ENCODE assay signal across 9 cellular contexts in the genomic region with DNA sequence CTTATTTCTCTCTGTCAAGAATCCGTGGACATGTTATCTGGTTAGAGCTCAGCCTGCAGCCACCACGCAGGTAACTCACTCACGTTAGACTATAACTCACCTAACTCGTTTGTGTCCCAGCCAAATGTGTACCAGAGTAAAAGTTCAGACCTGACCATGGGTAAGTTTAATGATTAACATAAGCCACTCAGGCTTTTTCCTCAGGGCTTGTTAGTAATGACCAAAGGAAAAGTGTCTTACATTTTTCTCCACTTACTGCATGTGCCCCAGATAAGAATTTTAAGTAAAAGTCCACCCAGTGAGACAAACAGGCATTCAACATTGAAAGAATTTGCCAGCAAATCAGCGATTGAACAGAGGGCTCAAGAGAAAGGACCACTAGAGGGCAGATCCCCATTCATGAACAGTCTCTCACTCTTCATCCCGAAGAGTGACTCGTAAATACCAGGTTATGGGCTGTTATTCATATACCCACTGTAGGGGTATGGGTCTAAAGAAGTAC. TPM values are rescaled to one million over a fixed set of nuclear protein-coding genes. Genes with fewer than 3 reads are reported as not detected.
DNase-seq lines count a peak whose midpoint lies in the region; ATAC-seq, FAIRE-seq and TF ChIP-seq lines count a peak whose summit lies in the region.
"Had no signal": no experiment of that assay in that cellular context is flagged by ENCODE, and none has a peak within 500 bp of the region (broad histone marks: within the 10 kb centered on the region; RNA-seq: fewer than 3 reads in every experiment).

A gene with protein sequence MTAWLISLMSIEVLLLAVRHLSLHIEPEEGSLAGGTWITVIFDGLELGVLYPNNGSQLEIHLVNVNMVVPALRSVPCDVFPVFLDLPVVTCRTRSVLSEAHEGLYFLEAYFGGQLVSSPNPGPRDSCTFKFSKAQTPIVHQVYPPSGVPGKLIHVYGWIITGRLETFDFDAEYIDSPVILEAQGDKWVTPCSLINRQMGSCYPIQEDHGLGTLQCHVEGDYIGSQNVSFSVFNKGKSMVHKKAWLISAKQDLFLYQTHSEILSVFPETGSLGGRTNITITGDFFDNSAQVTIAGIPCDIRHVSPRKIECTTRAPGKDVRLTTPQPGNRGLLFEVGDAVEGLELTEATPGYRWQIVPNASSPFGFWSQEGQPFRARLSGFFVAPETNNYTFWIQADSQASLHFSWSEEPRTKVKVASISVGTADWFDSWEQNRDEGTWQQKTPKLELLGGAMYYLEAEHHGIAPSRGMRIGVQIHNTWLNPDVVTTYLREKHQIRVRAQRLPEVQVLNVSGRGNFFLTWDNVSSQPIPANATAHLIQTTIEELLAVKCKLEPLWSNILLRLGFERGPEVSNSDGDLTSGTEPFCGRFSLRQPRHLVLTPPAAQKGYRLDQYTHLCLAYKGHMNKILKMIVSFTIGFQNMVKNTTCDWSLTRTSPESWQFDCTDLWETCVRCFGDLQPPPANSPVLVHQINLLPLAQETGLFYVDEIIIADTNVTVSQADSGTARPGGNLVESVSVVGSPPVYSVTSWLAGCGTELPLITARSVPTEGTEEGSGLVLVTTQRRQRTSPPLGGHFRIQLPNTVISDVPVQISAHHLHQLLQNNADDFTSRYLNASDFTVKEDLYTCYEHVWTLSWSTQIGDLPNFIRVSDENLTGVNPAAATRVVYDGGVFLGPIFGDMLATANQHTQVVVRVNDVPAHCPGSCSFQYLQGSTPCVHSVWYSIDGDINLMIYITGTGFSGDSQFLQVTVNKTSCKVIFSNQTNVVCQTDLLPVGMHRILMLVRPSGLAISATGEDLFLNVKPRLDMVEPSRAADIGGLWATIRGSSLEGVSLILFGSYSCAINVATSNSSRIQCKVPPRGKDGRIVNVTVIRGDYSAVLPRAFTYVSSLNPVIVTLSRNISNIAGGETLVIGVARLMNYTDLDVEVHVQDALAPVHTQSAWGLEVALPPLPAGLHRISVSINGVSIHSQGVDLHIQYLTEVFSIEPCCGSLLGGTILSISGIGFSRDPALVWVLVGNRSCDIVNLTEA (N-terminal part only) (minus strand): TSS at position 116 of the 502 bp plus-strand sequence. CDS start 2,680 bp downstream, outside the sequence.

- H3K4me1 ChIP-seq in adipocyte (ENCODE audit: control insufficient read depth, insufficient read depth, low read length) (no peaks in the 10 kb centered on the region), aorta (ENCODE audit: control insufficient read depth in 1 of 2, insufficient read depth in 2 of 2, low read length in 2 of 2) (no peaks in the 10 kb centered on the region)
- H3K4me1 ChIP-seq in CD8-positive, alpha-beta T cell (ENCODE audit: insufficient read depth, low read length) = no peaks in the 10 kb centered on the region

- no peak for FAIRE-seq in D721Med (lab: Jason Lieb, UNC)

- H3K9me3 ChIP-seq in adipocyte (ENCODE audit: control insufficient read depth, low read length) (no peaks in the 10 kb centered on the region), aorta (ENCODE audit: control insufficient read depth, low read length) (no peaks in the 10 kb centered on the region)
- H3K9me3 ChIP-seq in CD8-positive, alpha-beta T cell (ENCODE audit: low read length) = no peaks in the 10 kb centered on the region

- TF ChIP-seq CTCF in D721Med (IDR thresholded peaks at IDR 0.05; ENCODE audit: insufficient read depth, missing control alignments) = peak; percentile 16
- TF ChIP-seq CTCF in CD8-positive, alpha-beta T cell (IDR thresholded peaks at IDR 0.05) = no peak

- H3K27ac Mint-ChIP-seq in CD8-positive, alpha-beta T cell = no peak within 1 kb of the TSS

- DNase-seq in D721Med (ENCODE audit: insufficient read length, low spot score) (no peak), adipocyte (ENCODE audit: low read depth) (peak; percentile 18), lung microvascular endothelial cell (ENCODE audit: low read depth in 2 of 2) (peak; percentile 22 to 36), cerebellum (ENCODE audit: low spot score) (no peak), aorta (no peak)
- no peak for DNase-seq in CD8-positive, alpha-beta T cell
- DNase-seq: effector CD4-positive, alpha-beta T cell had no signal

- intact Hi-C loops in CD8-positive, alpha-beta T cell (cut with DNase I, micrococcal nuclease) = no loop called here
- intact Hi-C loops in aorta (cut with DNase I) = no loop called here

- H3K27me3 ChIP-seq in adipocyte (replicated peaks; ENCODE audit: control insufficient read depth, insufficient read depth, low read length) (peaks cover 16% of the 10 kb centered on the region), aorta (ENCODE audit: control insufficient read depth in 1 of 2, insufficient read depth in 2 of 2, low read length in 1 of 2) (no peaks in the 10 kb centered on the region)
- no peaks in the 10 kb centered on the region for H3K27me3 ChIP-seq in CD8-positive, alpha-beta T cell (ENCODE audit: insufficient read depth, low read length)

- H3K4me1 Mint-ChIP-seq in CD8-positive, alpha-beta T cell (ENCODE audit: low read depth) = no peaks in the 10 kb centered on the region

- H3K9ac ChIP-seq in adipocyte (ENCODE audit: low read length) = no peak within 1 kb of the TSS

- CTCF ChIA-PET in CD8-positive, alpha-beta T cell (lab: Charles Lee) = interaction anchor here (1.1 to 1.3 kb wide), 2 partner anchors 11 to 175 kb away, joined by 3 to 4 read pairs; no protein-coding TSS in a partner anchor

- H3K4me3 ChIP-seq in adipocyte (ENCODE audit: low read length) (no peak within 1 kb of the TSS), aorta (ENCODE audit: low read length in 2 of 2) (no peak within 1 kb of the TSS)
- no peak within 1 kb of the TSS for H3K4me3 ChIP-seq in CD8-positive, alpha-beta T cell (ENCODE audit: low read depth, low read length)

- H3K27ac ChIP-seq in CD8-positive, alpha-beta T cell (ENCODE audit: low read depth, low read length) = no peak within 1 kb of the TSS
- H3K27ac ChIP-seq in aorta (ENCODE audit: low read depth in 1 of 2, low read length in 2 of 2) = no peak within 1 kb of the TSS

- no peaks in the 10 kb centered on the region for H3K36me3 Mint-ChIP-seq in CD8-positive, alpha-beta T cell

- H3K36me3 ChIP-seq in adipocyte (ENCODE audit: control insufficient read depth, insufficient read depth, low read length, severe bottlenecking) (no peaks in the 10 kb centered on the region), aorta (ENCODE audit: control insufficient read depth in 1 of 2, insufficient read depth in 2 of 2, low read length in 1 of 2) (no peaks in the 10 kb centered on the region)
- H3K36me3 ChIP-seq in CD8-positive, alpha-beta T cell (ENCODE audit: insufficient read depth, low read length) = no peaks in the 10 kb centered on the region

- POLR2A ChIA-PET in CD8-positive, alpha-beta T cell (lab: Charles Lee) = no interaction called here

- peaks cover 4% of the 10 kb centered on the region for H3K27me3 Mint-ChIP-seq in CD8-positive, alpha-beta T cell (ENCODE audit: low read depth)

- 33 to 36% methylated on average over 7 of the region's 7 CpGs for WGBS in aorta, 2 donors

- H3K9me3 Mint-ChIP-seq in CD8-positive, alpha-beta T cell = no peaks in the 10 kb centered on the region

- ATAC-seq in HG03432 (IDR thresholded peaks at IDR 0.05; ENCODE audit: unreplicated experiment) (peak; percentile 46), HG03175 (IDR thresholded peaks at IDR 0.05; ENCODE audit: unreplicated experiment) (no peak), aorta (ENCODE audit: low FRiP score) (no peak)
- ATAC-seq in CD8-positive, alpha-beta T cell = no peak

- H3K4me3 Mint-ChIP-seq in CD8-positive, alpha-beta T cell = no peak within 1 kb of the TSS

RNA-seq across cellular contexts. Expression of the gene that starts here (rescaled TPM):
- not detected in 2 replicates for total RNA-seq in lung microvascular endothelial cell
- total RNA-seq in CD8-positive, alpha-beta T cell = not detected
- 0.18 TPM for total RNA-seq in cerebellum
- total RNA-seq in aorta = under 1 TPM in 1 of 2 donors, not detected in 1; 0.06 TPM
- not detected for polyA plus RNA-seq in aorta

Comparison
In these comparisons a context has a peak if more than half of its experiments do, and no peak if none do; other contexts are left out.
1. Peak in DNase-seq in lung microvascular endothelial cell; RNA of the gene not detected or under 1 TPM.